In the genomic region with DNA sequence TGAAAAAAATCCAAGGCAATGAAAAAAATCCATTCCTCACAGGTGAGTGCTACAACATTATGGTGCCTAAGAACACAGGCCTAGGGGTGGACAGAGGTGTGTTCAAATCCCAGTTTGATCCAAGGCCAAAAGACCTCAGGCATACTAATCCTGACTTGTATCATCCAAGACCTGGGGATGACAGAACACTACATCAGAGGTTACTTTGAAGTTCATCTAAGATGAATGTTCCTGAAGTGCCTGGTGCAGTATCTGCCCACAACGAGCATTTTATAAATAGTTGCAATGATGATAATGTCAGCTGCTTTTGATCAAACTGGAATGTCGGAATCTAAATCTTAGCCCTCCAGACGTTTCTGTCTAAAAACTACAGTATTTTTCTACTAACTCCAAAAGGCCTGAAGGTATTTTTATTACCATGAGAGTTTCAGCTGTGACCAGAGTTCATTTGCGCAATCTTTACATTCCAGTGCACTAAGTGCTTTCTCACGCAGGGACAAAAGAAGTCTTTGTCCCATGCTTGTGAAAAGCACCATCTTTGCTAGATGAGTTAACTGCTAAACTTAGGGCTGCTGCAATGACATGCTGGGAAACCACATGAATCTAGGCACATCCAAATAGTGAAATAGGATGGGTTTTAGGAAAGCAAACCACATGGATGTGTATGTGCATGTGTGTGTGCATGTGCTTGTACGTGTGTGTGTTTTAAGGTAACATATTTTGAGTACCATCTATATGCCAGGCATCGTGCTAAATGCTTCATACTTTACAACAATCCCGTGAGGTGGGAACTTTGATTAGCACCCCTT, we compare ENCODE assay signal across 1 cellular context.
TF ChIP-seq lines count a peak whose summit lies in the region.

No MANE protein-coding gene starts in this region.

TF ChIP-seq in HepG2, 621 proteins besides CTCF, POLR2A, EP300 and RAD21 (continues in another document):
- TF ChIP-seq, protein P1, sequence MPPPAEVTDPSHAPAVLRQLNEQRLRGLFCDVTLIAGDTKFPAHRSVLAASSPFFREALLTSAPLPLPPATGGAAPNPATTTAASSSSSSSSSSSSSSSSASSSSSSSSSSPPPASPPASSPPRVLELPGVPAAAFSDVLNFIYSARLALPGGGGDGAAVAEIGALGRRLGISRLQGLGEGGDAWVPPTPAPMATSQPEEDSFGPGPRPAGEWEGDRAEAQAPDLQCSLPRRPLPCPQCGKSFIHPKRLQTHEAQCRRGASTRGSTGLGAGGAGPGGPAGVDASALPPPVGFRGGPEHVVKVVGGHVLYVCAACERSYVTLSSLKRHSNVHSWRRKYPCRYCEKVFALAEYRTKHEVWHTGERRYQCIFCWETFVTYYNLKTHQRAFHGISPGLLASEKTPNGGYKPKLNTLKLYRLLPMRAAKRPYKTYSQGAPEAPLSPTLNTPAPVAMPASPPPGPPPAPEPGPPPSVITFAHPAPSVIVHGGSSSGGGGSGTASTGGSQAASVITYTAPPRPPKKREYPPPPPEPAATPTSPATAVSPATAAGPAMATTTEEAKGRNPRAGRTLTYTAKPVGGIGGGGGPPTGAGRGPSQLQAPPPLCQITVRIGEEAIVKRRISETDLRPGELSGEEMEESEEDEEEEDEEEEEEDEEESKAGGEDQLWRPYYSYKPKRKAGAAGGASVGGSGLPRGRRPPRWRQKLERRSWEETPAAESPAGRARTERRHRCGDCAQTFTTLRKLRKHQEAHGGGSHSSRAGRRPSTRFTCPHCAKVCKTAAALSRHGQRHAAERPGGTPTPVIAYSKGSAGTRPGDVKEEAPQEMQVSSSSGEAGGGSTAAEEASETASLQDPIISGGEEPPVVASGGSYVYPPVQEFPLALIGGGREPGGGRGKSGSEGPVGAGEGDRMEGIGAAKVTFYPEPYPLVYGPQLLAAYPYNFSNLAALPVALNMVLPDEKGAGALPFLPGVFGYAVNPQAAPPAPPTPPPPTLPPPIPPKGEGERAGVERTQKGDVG (CRISPR knock-in tag; IDR thresholded peaks at IDR 0.05; ENCODE audit: borderline replicate concordance): no peak
- TF ChIP-seq HOXA3 (CRISPR knock-in tag; IDR thresholded peaks at IDR 0.05): peak; percentile 84
- peak; percentile 70 for TF ChIP-seq SIX4 (CRISPR knock-in tag; IDR thresholded peaks at IDR 0.05)
- TF ChIP-seq NAIF1 (CRISPR knock-in tag; IDR thresholded peaks at IDR 0.05; ENCODE audit: borderline replicate concordance): 0 out of 2 replicates have a peak, but pooled peaks have one; percentile 70
- TF ChIP-seq ZNF816 (CRISPR knock-in tag; IDR thresholded peaks at IDR 0.05; ENCODE audit: borderline replicate concordance): 0 out of 2 replicates have a peak, but pooled peaks have one; percentile 29
- peak; percentile 76; the same call in 1 of the 2 replicates for TF ChIP-seq KMT2A (CRISPR knock-in tag; IDR thresholded peaks at IDR 0.05)
- TF ChIP-seq, protein P2, sequence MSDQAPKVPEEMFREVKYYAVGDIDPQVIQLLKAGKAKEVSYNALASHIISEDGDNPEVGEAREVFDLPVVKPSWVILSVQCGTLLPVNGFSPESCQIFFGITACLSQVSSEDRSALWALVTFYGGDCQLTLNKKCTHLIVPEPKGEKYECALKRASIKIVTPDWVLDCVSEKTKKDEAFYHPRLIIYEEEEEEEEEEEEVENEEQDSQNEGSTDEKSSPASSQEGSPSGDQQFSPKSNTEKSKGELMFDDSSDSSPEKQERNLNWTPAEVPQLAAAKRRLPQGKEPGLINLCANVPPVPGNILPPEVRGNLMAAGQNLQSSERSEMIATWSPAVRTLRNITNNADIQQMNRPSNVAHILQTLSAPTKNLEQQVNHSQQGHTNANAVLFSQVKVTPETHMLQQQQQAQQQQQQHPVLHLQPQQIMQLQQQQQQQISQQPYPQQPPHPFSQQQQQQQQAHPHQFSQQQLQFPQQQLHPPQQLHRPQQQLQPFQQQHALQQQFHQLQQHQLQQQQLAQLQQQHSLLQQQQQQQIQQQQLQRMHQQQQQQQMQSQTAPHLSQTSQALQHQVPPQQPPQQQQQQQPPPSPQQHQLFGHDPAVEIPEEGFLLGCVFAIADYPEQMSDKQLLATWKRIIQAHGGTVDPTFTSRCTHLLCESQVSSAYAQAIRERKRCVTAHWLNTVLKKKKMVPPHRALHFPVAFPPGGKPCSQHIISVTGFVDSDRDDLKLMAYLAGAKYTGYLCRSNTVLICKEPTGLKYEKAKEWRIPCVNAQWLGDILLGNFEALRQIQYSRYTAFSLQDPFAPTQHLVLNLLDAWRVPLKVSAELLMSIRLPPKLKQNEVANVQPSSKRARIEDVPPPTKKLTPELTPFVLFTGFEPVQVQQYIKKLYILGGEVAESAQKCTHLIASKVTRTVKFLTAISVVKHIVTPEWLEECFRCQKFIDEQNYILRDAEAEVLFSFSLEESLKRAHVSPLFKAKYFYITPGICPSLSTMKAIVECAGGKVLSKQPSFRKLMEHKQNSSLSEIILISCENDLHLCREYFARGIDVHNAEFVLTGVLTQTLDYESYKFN (CRISPR knock-in tag; conservative IDR thresholded peaks at IDR 0.05): peak; percentile 97
- TF ChIP-seq ZNF713 (CRISPR knock-in tag; IDR thresholded peaks at IDR 0.05): no peak
- TF ChIP-seq TCF12 (IDR thresholded peaks at IDR 0.05): no peak
- TF ChIP-seq TCF12 (CRISPR knock-in tag; IDR thresholded peaks at IDR 0.05): 0 out of 2 replicates have a peak, but pooled peaks have one; percentile 6
- peak; percentile 98 for TF ChIP-seq GATAD2A (CRISPR knock-in tag; IDR thresholded peaks at IDR 0.05)
- TF ChIP-seq ZNF570 (CRISPR knock-in tag; IDR thresholded peaks at IDR 0.05; ENCODE audit: borderline replicate concordance): no peak
- TF ChIP-seq, protein P3, sequence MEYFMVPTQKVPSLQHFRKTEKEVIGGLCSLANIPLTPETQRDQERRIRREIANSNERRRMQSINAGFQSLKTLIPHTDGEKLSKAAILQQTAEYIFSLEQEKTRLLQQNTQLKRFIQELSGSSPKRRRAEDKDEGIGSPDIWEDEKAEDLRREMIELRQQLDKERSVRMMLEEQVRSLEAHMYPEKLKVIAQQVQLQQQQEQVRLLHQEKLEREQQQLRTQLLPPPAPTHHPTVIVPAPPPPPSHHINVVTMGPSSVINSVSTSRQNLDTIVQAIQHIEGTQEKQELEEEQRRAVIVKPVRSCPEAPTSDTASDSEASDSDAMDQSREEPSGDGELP (IDR thresholded peaks at IDR 0.05; ENCODE audit: borderline replicate concordance, low read depth): peak; percentile 92
- no peak for TF ChIP-seq BRD4 (CRISPR knock-in tag; IDR thresholded peaks at IDR 0.05)
- peak; percentile 25; the same call in 1 of the 2 replicates for TF ChIP-seq MEF2D (CRISPR knock-in tag; IDR thresholded peaks at IDR 0.05)
- TF ChIP-seq ASH2L (IDR thresholded peaks at IDR 0.05; ENCODE audit: insufficient read length, low read depth, low read length): peak; percentile 99
- TF ChIP-seq TEAD3 (CRISPR knock-in tag; optimal IDR thresholded peaks at IDR 0.05; ENCODE audit: borderline replicate concordance): peak; percentile 100
- TF ChIP-seq SAFB2 (CRISPR knock-in tag; IDR thresholded peaks at IDR 0.05; ENCODE audit: borderline replicate concordance, low read depth): no peak
- peak; percentile 38; the same call in 1 of the 2 replicates for TF ChIP-seq MEIS1 (CRISPR knock-in tag; IDR thresholded peaks at IDR 0.05; ENCODE audit: borderline replicate concordance)
- TF ChIP-seq SP2 (CRISPR knock-in tag; IDR thresholded peaks at IDR 0.05): no peak
- peak; percentile 90 for TF ChIP-seq BCL6 (CRISPR knock-in tag; IDR thresholded peaks at IDR 0.05)
- TF ChIP-seq, protein P4, sequence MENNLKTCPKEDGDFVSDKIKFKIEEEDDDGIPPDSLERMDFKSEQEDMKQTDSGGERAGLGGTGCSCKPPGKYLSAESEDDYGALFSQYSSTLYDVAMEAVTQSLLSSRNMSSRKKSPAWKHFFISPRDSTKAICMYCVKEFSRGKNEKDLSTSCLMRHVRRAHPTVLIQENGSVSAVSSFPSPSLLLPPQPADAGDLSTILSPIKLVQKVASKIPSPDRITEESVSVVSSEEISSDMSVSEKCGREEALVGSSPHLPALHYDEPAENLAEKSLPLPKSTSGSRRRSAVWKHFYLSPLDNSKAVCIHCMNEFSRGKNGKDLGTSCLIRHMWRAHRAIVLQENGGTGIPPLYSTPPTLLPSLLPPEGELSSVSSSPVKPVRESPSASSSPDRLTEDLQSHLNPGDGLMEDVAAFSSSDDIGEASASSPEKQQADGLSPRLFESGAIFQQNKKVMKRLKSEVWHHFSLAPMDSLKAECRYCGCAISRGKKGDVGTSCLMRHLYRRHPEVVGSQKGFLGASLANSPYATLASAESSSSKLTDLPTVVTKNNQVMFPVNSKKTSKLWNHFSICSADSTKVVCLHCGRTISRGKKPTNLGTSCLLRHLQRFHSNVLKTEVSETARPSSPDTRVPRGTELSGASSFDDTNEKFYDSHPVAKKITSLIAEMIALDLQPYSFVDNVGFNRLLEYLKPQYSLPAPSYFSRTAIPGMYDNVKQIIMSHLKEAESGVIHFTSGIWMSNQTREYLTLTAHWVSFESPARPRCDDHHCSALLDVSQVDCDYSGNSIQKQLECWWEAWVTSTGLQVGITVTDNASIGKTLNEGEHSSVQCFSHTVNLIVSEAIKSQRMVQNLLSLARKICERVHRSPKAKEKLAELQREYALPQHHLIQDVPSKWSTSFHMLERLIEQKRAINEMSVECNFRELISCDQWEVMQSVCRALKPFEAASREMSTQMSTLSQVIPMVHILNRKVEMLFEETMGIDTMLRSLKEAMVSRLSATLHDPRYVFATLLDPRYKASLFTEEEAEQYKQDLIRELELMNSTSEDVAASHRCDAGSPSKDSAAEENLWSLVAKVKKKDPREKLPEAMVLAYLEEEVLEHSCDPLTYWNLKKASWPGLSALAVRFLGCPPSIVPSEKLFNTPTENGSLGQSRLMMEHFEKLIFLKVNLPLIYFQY (CRISPR knock-in tag; IDR thresholded peaks at IDR 0.05; ENCODE audit: borderline replicate concordance): 0 out of 2 replicates have a peak, but pooled peaks have one; percentile 23
- no peak for TF ChIP-seq ZFP90 (CRISPR knock-in tag; IDR thresholded peaks at IDR 0.05; ENCODE audit: borderline replicate concordance)
- TF ChIP-seq ZNF431 (CRISPR knock-in tag; IDR thresholded peaks at IDR 0.05; ENCODE audit: borderline replicate concordance, low read depth): no peak
- TF ChIP-seq HIVEP1 (CRISPR knock-in tag; IDR thresholded peaks at IDR 0.05): no peak
- TF ChIP-seq RFX1 (IDR thresholded peaks at IDR 0.05): no peak
- TF ChIP-seq KLF16 (CRISPR knock-in tag; IDR thresholded peaks at IDR 0.05): peak in 1 of 2 experiments; percentile 84; a peak in 1 of 4 replicates
- no peak for TF ChIP-seq ZNF775 (CRISPR knock-in tag; IDR thresholded peaks at IDR 0.05; ENCODE audit: borderline replicate concordance)
- no peak; the same call in 1 of the 2 replicates for TF ChIP-seq ZNF460 (CRISPR knock-in tag; IDR thresholded peaks at IDR 0.05; ENCODE audit: borderline replicate concordance)
- TF ChIP-seq ZNF335 (CRISPR knock-in tag; IDR thresholded peaks at IDR 0.05): peak; percentile 68; the same call in 1 of the 2 replicates
- TF ChIP-seq, protein P5, sequence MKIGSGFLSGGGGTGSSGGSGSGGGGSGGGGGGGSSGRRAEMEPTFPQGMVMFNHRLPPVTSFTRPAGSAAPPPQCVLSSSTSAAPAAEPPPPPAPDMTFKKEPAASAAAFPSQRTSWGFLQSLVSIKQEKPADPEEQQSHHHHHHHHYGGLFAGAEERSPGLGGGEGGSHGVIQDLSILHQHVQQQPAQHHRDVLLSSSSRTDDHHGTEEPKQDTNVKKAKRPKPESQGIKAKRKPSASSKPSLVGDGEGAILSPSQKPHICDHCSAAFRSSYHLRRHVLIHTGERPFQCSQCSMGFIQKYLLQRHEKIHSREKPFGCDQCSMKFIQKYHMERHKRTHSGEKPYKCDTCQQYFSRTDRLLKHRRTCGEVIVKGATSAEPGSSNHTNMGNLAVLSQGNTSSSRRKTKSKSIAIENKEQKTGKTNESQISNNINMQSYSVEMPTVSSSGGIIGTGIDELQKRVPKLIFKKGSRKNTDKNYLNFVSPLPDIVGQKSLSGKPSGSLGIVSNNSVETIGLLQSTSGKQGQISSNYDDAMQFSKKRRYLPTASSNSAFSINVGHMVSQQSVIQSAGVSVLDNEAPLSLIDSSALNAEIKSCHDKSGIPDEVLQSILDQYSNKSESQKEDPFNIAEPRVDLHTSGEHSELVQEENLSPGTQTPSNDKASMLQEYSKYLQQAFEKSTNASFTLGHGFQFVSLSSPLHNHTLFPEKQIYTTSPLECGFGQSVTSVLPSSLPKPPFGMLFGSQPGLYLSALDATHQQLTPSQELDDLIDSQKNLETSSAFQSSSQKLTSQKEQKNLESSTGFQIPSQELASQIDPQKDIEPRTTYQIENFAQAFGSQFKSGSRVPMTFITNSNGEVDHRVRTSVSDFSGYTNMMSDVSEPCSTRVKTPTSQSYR (CRISPR knock-in tag; IDR thresholded peaks at IDR 0.05; ENCODE audit: borderline replicate concordance): peak; percentile 41; the same call in 1 of the 2 replicates
- TF ChIP-seq, protein P6, sequence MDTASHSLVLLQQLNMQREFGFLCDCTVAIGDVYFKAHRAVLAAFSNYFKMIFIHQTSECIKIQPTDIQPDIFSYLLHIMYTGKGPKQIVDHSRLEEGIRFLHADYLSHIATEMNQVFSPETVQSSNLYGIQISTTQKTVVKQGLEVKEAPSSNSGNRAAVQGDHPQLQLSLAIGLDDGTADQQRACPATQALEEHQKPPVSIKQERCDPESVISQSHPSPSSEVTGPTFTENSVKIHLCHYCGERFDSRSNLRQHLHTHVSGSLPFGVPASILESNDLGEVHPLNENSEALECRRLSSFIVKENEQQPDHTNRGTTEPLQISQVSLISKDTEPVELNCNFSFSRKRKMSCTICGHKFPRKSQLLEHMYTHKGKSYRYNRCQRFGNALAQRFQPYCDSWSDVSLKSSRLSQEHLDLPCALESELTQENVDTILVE (CRISPR knock-in tag; IDR thresholded peaks at IDR 0.05): peak; percentile 79
- no peak for TF ChIP-seq ZC3H4 (CRISPR knock-in tag; IDR thresholded peaks at IDR 0.05; ENCODE audit: borderline replicate concordance)
- TF ChIP-seq ELF1 (CRISPR knock-in tag; IDR thresholded peaks at IDR 0.05): peak; percentile 21; the same call in 1 of the 2 replicates
- TF ChIP-seq, protein P7, sequence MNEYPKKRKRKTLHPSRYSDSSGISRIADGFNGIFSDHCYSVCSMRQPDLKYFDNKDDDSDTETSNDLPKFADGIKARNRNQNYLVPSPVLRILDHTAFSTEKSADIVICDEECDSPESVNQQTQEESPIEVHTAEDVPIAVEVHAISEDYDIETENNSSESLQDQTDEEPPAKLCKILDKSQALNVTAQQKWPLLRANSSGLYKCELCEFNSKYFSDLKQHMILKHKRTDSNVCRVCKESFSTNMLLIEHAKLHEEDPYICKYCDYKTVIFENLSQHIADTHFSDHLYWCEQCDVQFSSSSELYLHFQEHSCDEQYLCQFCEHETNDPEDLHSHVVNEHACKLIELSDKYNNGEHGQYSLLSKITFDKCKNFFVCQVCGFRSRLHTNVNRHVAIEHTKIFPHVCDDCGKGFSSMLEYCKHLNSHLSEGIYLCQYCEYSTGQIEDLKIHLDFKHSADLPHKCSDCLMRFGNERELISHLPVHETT (CRISPR knock-in tag; conservative IDR thresholded peaks at IDR 0.05): no peak
- TF ChIP-seq, protein P8, sequence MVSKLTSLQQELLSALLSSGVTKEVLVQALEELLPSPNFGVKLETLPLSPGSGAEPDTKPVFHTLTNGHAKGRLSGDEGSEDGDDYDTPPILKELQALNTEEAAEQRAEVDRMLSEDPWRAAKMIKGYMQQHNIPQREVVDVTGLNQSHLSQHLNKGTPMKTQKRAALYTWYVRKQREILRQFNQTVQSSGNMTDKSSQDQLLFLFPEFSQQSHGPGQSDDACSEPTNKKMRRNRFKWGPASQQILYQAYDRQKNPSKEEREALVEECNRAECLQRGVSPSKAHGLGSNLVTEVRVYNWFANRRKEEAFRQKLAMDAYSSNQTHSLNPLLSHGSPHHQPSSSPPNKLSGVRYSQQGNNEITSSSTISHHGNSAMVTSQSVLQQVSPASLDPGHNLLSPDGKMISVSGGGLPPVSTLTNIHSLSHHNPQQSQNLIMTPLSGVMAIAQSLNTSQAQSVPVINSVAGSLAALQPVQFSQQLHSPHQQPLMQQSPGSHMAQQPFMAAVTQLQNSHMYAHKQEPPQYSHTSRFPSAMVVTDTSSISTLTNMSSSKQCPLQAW (CRISPR knock-in tag; IDR thresholded peaks at IDR 0.05): peak; percentile 73; the same call in 1 of the 2 replicates
- no peak for TF ChIP-seq ZNF737 (CRISPR knock-in tag; IDR thresholded peaks at IDR 0.05; ENCODE audit: borderline replicate concordance)
- TF ChIP-seq FOSL1 (CRISPR knock-in tag; IDR thresholded peaks at IDR 0.05; ENCODE audit: borderline replicate concordance): no peak
